ENCODE assay signal across 22 cellular contexts in genomic region chr3:104178695-104179094, GRCh38.
"Had no signal": no experiment of that assay in that cellular context is flagged by ENCODE, and none has a peak within 500 bp of the region (broad histone marks: within the 10 kb centered on the region; RNA-seq: fewer than 3 reads in every experiment).

No MANE protein-coding gene starts in this region.

- H3K27ac ChIP-seq: breast epithelium, esophagus muscularis mucosa, gastrocnemius medialis, hepatocyte, left ventricle myocardium inferior, transverse colon had no signal

- H3K9me3 ChIP-seq: breast epithelium, esophagus muscularis mucosa, gastrocnemius medialis, left ventricle myocardium inferior, transverse colon had no signal

- H3K79me2 ChIP-seq: hepatocyte had no signal

- H2AFZ ChIP-seq: hepatocyte had no signal

- H3K4me3 ChIP-seq: breast epithelium, esophagus muscularis mucosa, gastrocnemius medialis, hepatocyte, left ventricle myocardium inferior, lung, transverse colon had no signal

- H3K27me3 ChIP-seq: breast epithelium, esophagus muscularis mucosa, gastrocnemius medialis, hepatocyte, transverse colon had no signal

- H3K36me3 ChIP-seq: breast epithelium, esophagus muscularis mucosa, gastrocnemius medialis, left ventricle myocardium inferior, transverse colon had no signal

- H3K4me2 ChIP-seq: hepatocyte had no signal

- DNase-seq: activated CD4-positive, alpha-beta memory T cell treated with anti-CD3 and anti-CD28 coated beads, Interleukin-2, amount 10 ng/mL, durations not matched to agents 7 days and 5 days; activated CD4-positive, alpha-beta T cell treated with anti-CD3 and anti-CD28 coated beads for 1 hour; activated CD4-positive, alpha-beta T cell treated with anti-CD3 and anti-CD28 coated beads, Interleukin-2, amount 10 ng/mL, durations not matched to agents 7 days and 5 days; activated CD8-positive, alpha-beta memory T cell treated with anti-CD3 and anti-CD28 coated beads, Interleukin-2, amount 50 U/mL, for 48 hours; activated gamma-delta T cell treated with Interleukin-2 at 50 U/mL for 16 hours; activated naive CD4-positive, alpha-beta T cell treated with anti-CD3 and anti-CD28 coated beads, Interleukin-2, amount 50 U/mL, for 16 hours; activated T-cell treated with anti-CD3 and anti-CD28 coated beads, Interleukin-2, amount 50 U/mL, for 24 hours; central memory CD4-positive, alpha-beta T cell; effector CD4-positive, alpha-beta T cell; gastrocnemius medialis; islet precursor cell; left ventricle myocardium inferior; posterior cingulate gyrus; right cardiac atrium; stimulated activated CD4-positive, alpha-beta T cell treated with anti-CD3 and anti-CD28 coated beads, Interleukin-2, amount 100 ng/mL, for 48 hours; stimulated activated naive CD4-positive, alpha-beta T cell treated with Interleukin-2 at 50 U/mL for 16 hours; T-helper 9 cell; transverse colon had no signal

- H3K4me1 ChIP-seq: breast epithelium, esophagus muscularis mucosa, gastrocnemius medialis, left ventricle myocardium inferior, transverse colon had no signal
